In the genomic region with DNA sequence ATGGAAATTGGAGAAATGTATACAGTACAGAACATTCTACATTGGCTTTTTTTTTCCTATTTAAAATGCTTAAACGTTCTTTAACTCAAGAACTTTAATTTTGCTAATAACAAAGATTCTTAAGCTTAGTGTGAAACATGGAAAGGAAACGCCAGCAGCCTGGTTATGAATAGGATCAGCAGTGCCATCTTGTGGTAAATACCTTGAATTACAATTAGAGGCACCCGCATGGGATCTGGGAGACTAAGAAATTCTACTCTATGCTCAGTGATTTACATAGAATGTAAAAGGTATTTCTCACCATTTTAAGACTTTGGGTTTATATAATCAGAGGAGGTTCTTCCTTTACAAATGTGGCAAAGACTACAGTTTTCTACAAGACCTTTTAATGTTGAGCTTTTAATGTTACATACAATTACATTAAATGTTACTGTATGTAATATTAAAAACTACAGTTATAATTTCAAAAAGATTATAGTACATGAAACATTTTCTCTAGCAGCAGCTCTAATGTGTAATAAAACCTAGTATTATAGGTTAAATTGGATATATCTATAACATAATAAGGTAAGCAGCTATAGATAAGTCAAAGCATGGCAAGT, we compare ENCODE assay signal across 1 cellular context.
A peak's percentile ranks its signal among the peaks of the same experiment; 100 is the strongest.
TF ChIP-seq lines count a peak whose summit lies in the region.

No MANE protein-coding gene starts in this region.

TF ChIP-seq in IMR-90, 13 proteins besides CTCF, POLR2A, EP300 and RAD21:
- no peak for TF ChIP-seq BHLHE40 (IDR thresholded peaks at IDR 0.05; ENCODE audit: low read depth, low read length)
- peak; percentile 80 for TF ChIP-seq SMC3 (IDR thresholded peaks at IDR 0.05; ENCODE audit: low read depth, low read length)
- TF ChIP-seq CEBPB (IDR thresholded peaks at IDR 0.05; ENCODE audit: low read depth, low read length), result no peak
